Comparison of ENCODE assay signal across 1 cellular context in the genomic region with DNA sequence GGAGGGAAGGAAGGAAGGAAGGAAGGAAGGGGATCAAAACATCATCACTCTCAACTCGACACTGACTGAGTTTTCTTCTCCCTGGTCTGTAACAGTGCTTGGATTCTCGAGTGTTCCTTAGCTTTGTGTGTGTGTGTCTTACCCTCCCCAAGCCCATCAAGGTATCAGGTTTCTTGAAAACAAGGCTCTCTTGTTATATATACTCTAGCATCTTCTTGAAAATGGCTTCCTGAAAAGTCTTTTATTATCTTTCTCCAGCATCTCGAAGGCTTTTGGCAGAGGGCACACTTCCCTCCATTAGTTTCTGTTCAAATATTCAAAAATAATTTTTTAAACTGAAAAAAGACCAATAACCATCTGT.
TF ChIP-seq lines count a peak whose summit lies in the region.

No MANE protein-coding gene starts in this region.

TF ChIP-seq in HCT116, 20 proteins besides CTCF, POLR2A, EP300 and RAD21:
- TF ChIP-seq YY1 (IDR thresholded peaks at IDR 0.05; ENCODE audit: extremely low read depth, insufficient replicate concordance, low read depth, low read length) (no peak), SIN3A (IDR thresholded peaks at IDR 0.05; ENCODE audit: low read depth) (no peak), MAX (IDR thresholded peaks at IDR 0.05) (no peak), ZNF274 (IDR thresholded peaks at IDR 0.05; ENCODE audit: low read depth, low read length) (no peak), SP1 (IDR thresholded peaks at IDR 0.05; ENCODE audit: low read depth) (no peak), TCF7L2 (IDR thresholded peaks at IDR 0.05; ENCODE audit: borderline replicate concordance, extremely low read depth, insufficient read depth, insufficient read length) (no peak), FOSL1 (IDR thresholded peaks at IDR 0.05; ENCODE audit: low read depth) (no peak), ELF1 (IDR thresholded peaks at IDR 0.05; ENCODE audit: borderline replicate concordance, low read depth) (no peak), EZH2phosphoT487 (IDR thresholded peaks at IDR 0.05; ENCODE audit: borderline replicate concordance) (no peak), ZBTB33 (IDR thresholded peaks at IDR 0.05; ENCODE audit: extremely low read depth, insufficient replicate concordance, low read length) (no peak), ZFX (IDR thresholded peaks at IDR 0.05) (no peak)
